26 cellular contexts compared by ENCODE assay signal in genomic region chr5:97408331-97408730, GRCh38.
"Had no signal": no experiment of that assay in that cellular context is flagged by ENCODE, and none has a peak within 500 bp of the region (broad histone marks: within the 10 kb centered on the region; RNA-seq: fewer than 3 reads in every experiment).

No MANE protein-coding gene starts in this region.

- H3K4me1 Mint-ChIP-seq: memory B cell had no signal

- H3K9me3 ChIP-seq: colonic mucosa, gastrocnemius medialis, heart right ventricle had no signal

- H3K4me3 Mint-ChIP-seq: dendritic cell treated with granulocyte-macrophage colony-stimulating factor and Interleukin-4, amounts not matched to agents 40 ng/mL and 50 ng/mL, for 4 days; effector memory CD8-positive, alpha-beta T cell; endodermal cell; memory B cell had no signal

- H3K27ac Mint-ChIP-seq: dendritic cell treated with granulocyte-macrophage colony-stimulating factor and Interleukin-4, amounts not matched to agents 40 ng/mL and 50 ng/mL, for 4 days; effector memory CD8-positive, alpha-beta T cell; endodermal cell; memory B cell had no signal

- H3K27me3 Mint-ChIP-seq: dendritic cell treated with granulocyte-macrophage colony-stimulating factor and Interleukin-4, amounts not matched to agents 40 ng/mL and 50 ng/mL, for 4 days; effector memory CD8-positive, alpha-beta T cell had no signal

- H3K27me3 ChIP-seq: colonic mucosa, esophagus squamous epithelium, gastrocnemius medialis, heart right ventricle, left lung had no signal

- H3K4me1 ChIP-seq: colonic mucosa, esophagus squamous epithelium, gastrocnemius medialis, heart right ventricle, left lung had no signal

- H3K4me3 ChIP-seq: colonic mucosa, esophagus squamous epithelium, gastrocnemius medialis, heart right ventricle, left lung, lung had no signal

- H3K27ac ChIP-seq: colonic mucosa, epithelial cell of prostate, esophagus squamous epithelium, gastrocnemius medialis, heart right ventricle, left lung had no signal

- ATAC-seq: effector memory CD8-positive, alpha-beta T cell; esophagus mucosa; gastrocnemius medialis; heart right ventricle; left cardiac atrium; left lung; left ventricle myocardium superior had no signal

- H3K36me3 ChIP-seq: colonic mucosa, esophagus squamous epithelium, gastrocnemius medialis, heart right ventricle, left lung had no signal

- DNase-seq: cerebellar nuclear complex; colonic mucosa; cortex of kidney; effector CD8-positive, alpha-beta T cell; effector memory CD8-positive, alpha-beta T cell; endodermal cell; erythroblast; esophagus squamous epithelium; foreskin fibroblast; foreskin melanocyte; gastrocnemius medialis; glutamatergic neuron; head of caudate nucleus; heart right ventricle; hippocampal formation; left cardiac atrium; left ventricle myocardium superior; mammary epithelial cell; mesendoderm; midbrain had no signal

- H3K36me3 Mint-ChIP-seq: memory B cell had no signal
